33 cellular contexts compared by ENCODE assay signal in the genomic region with DNA sequence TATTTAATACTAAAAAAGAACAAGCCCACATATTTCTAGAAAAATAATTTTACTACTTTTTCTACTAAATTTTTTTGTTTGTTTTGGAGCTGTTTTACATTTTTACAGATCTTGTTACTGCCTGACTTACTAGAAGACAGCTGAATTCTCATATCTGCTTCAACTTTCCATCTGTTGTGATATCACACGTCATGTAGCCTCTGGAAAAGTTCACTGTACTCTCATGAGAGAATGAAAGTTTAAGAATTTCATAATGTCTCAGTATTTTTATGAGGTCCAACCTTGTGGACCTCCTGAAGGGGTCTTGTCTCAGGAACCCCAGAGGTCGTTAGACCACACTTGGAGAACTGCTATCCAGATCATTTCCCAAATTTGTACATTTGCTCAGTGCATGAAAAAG.
"Had no signal": no experiment of that assay in that cellular context is flagged by ENCODE, and none has a peak within 500 bp of the region (broad histone marks: within the 10 kb centered on the region; RNA-seq: fewer than 3 reads in every experiment).

No MANE protein-coding gene starts in this region.

- H3K4me1 Mint-ChIP-seq: activated CD4-positive, alpha-beta T cell treated with anti-CD3 and anti-CD28 coated beads, Interleukin-2, amount 10 ng/mL, durations not matched to agents 24 days and 14 days; activated CD8-positive, alpha-beta memory T cell treated with anti-CD3 and anti-CD28 coated beads, Interleukin-2, amount 10 ng/mL, durations not matched to agents 7 days and 5 days; activated naive CD4-positive, alpha-beta T cell treated with anti-CD3 and anti-CD28 coated beads, Interleukin-2, amount 50 U/mL, for 24 hours; central memory CD8-positive, alpha-beta T cell had no signal

- H3K9ac ChIP-seq: KMS-11 had no signal

- DNase-seq: activated CD4-positive, alpha-beta T cell treated with anti-CD3 and anti-CD28 coated beads, Interleukin-2, amount 10 ng/mL, durations not matched to agents 24 days and 14 days; activated CD4-positive, alpha-beta T cell treated with anti-CD3 and anti-CD28 coated beads, Interleukin-2, amount 50 U/mL, for 48 hours; activated CD8-positive, alpha-beta memory T cell treated with anti-CD3 and anti-CD28 coated beads, Interleukin-2, amount 10 ng/mL, durations not matched to agents 7 days and 5 days; activated effector memory CD4-positive, alpha-beta T cell treated with Interleukin-2 at 50 U/mL for 16 hours; activated naive CD4-positive, alpha-beta T cell; activated T-cell treated with anti-CD3 and anti-CD28 coated beads, Interleukin-2, amount 50 U/mL, for 24 hours; amniotic stem cell; body of pancreas; MG63; MV-4-11; NCI-H1092 treated with DMSO at 0.1 percent for 48 hours; NCI-H1417 treated with DMSO at 0.1 percent for 48 hours; NCI-H1694; NCI-H2029; NCI-H2107; NCI-H345; NCI-H510A treated with DMSO at 0.1 percent for 48 hours; NCI-H69; NK-92 treated with Interleukin-12 subunit alpha and Interleukin-12 subunit beta, amount 100 ng/mL, for 24 hours; OCI-M1; RPMI8226; SHP77; SW 1271 had no signal

- H3K4me3 ChIP-seq: ascending aorta, body of pancreas, MG63, SJSA1 had no signal

- H3K27me3 ChIP-seq: ascending aorta, body of pancreas, MG63, SJSA1 had no signal

- H3K9me3 Mint-ChIP-seq: activated CD4-positive, alpha-beta T cell treated with anti-CD3 and anti-CD28 coated beads, Interleukin-2, amount 10 ng/mL, durations not matched to agents 24 days and 14 days; activated T-cell treated with anti-CD3 and anti-CD28 coated beads, Interleukin-2, amount 50 U/mL, for 24 hours; activated T-helper 1 cell treated with anti-CD3 and anti-CD28 coated beads, Interleukin-12 subunit alpha, Interleukin-12 subunit beta, Interleukin-2, Interleukin-4 antibody, amounts not matched to agents 30 ng/mL and 10 ng/mL and 1 ng/mL, durations not matched to agents 14 hours and 24 hours and 36 hours; central memory CD8-positive, alpha-beta T cell; T-helper 2 cell treated with Interferon-gamma antibody and Interleukin-4, amounts not matched to agents 5 μg/mL and 100 μg/mL, for 36 hours had no signal

- H3K36me3 Mint-ChIP-seq: activated naive CD4-positive, alpha-beta T cell treated with anti-CD3 and anti-CD28 coated beads, Interleukin-2, amount 50 U/mL, for 24 hours had no signal

- H3K9me3 ChIP-seq: ascending aorta, SJSA1 had no signal

- ATAC-seq: activated CD4-positive, CD25-positive, alpha-beta regulatory T cell treated with anti-CD3 and anti-CD28 coated beads, Interleukin-2, amount 50 U/mL, for 24 hours; activated CD8-positive, alpha-beta memory T cell treated with anti-CD3 and anti-CD28 coated beads, Interleukin-2, amount 10 ng/mL, durations not matched to agents 7 days and 5 days; body of pancreas; Panc1; SK-N-SH treated with all-trans-retinoic acid at 6 μM for 48 hours had no signal

- H3K27ac ChIP-seq: ascending aorta, body of pancreas, KMS-11, SJSA1 had no signal

- H3K4me3 Mint-ChIP-seq: activated CD4-positive, alpha-beta T cell treated with anti-CD3 and anti-CD28 coated beads, Interleukin-2, amount 10 ng/mL, durations not matched to agents 24 days and 14 days; activated CD8-positive, alpha-beta memory T cell treated with anti-CD3 and anti-CD28 coated beads, Interleukin-2, amount 10 ng/mL, durations not matched to agents 7 days and 5 days; activated naive CD4-positive, alpha-beta T cell treated with anti-CD3 and anti-CD28 coated beads, Interleukin-2, amount 50 U/mL, for 24 hours; activated T-cell treated with anti-CD3 and anti-CD28 coated beads, Interleukin-2, amount 50 U/mL, for 24 hours; activated T-helper 1 cell treated with anti-CD3 and anti-CD28 coated beads, Interleukin-12 subunit alpha, Interleukin-12 subunit beta, Interleukin-2, Interleukin-4 antibody, amounts not matched to agents 30 ng/mL and 10 ng/mL and 1 ng/mL, durations not matched to agents 14 hours and 24 hours and 36 hours; central memory CD8-positive, alpha-beta T cell; T-helper 2 cell treated with Interferon-gamma antibody and Interleukin-4, amounts not matched to agents 5 μg/mL and 100 μg/mL, for 36 hours had no signal

- H3K4me1 ChIP-seq: ascending aorta, body of pancreas, SJSA1 had no signal

- H3K36me3 ChIP-seq: MG63, SJSA1 had no signal

- H3K27me3 Mint-ChIP-seq: activated CD4-positive, alpha-beta T cell treated with anti-CD3 and anti-CD28 coated beads, Interleukin-2, amount 10 ng/mL, durations not matched to agents 24 days and 14 days; central memory CD8-positive, alpha-beta T cell had no signal

- H3K27ac Mint-ChIP-seq: activated CD4-positive, alpha-beta T cell treated with anti-CD3 and anti-CD28 coated beads, Interleukin-2, amount 10 ng/mL, durations not matched to agents 24 days and 14 days; activated CD8-positive, alpha-beta memory T cell treated with anti-CD3 and anti-CD28 coated beads, Interleukin-2, amount 10 ng/mL, durations not matched to agents 7 days and 5 days; activated naive CD4-positive, alpha-beta T cell treated with anti-CD3 and anti-CD28 coated beads, Interleukin-2, amount 50 U/mL, for 24 hours; activated T-cell treated with anti-CD3 and anti-CD28 coated beads, Interleukin-2, amount 50 U/mL, for 24 hours; activated T-helper 1 cell treated with anti-CD3 and anti-CD28 coated beads, Interleukin-12 subunit alpha, Interleukin-12 subunit beta, Interleukin-2, Interleukin-4 antibody, amounts not matched to agents 30 ng/mL and 10 ng/mL and 1 ng/mL, durations not matched to agents 14 hours and 24 hours and 36 hours; T-helper 2 cell treated with Interferon-gamma antibody and Interleukin-4, amounts not matched to agents 5 μg/mL and 100 μg/mL, for 36 hours had no signal

- H3K4me2 ChIP-seq: KMS-11 had no signal
